25 cellular contexts compared by ENCODE assay signal in the genomic region with DNA sequence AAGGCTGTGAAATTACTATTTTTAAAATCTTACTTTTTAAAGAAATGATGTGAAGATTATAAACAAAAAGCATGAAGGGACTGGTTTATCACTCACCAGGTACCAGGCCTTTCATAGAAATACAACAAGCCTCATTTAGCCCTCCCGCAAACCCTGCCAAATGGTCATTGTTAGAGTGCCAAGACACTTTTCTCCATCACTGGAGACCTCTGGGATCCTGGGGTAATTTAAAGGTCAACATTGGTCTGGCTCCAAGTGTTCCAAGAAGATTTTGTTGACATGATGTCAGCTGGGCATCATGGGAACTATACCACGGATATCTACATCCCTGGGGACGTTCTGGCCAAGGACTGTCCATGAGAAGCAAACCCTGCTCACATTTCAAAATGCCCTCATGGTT.
"Had no signal": no experiment of that assay in that cellular context is flagged by ENCODE, and none has a peak within 500 bp of the region (broad histone marks: within the 10 kb centered on the region; RNA-seq: fewer than 3 reads in every experiment).

No MANE protein-coding gene starts in this region.

- H3K27ac Mint-ChIP-seq: activated CD4-positive, alpha-beta memory T cell treated with anti-CD3 and anti-CD28 coated beads for 36 hours; activated CD4-positive, alpha-beta T cell treated with anti-CD3 and anti-CD28 coated beads, Interleukin-2, amount 10 ng/mL, durations not matched to agents 7 days and 5 days; activated naive CD4-positive, alpha-beta T cell treated with anti-CD3 and anti-CD28 coated beads, Interleukin-2, amount 10 ng/mL, durations not matched to agents 7 days and 5 days; activated naive CD8-positive, alpha-beta T cell treated with anti-CD3 and anti-CD28 coated beads, Interleukin-2, amount 10 ng/mL, durations not matched to agents 7 days and 5 days; activated T-helper 17 cell treated with anti-CD3 and anti-CD28 coated beads, Interleukin-2, amount 50 U/mL, for 72 hours had no signal

- H3K9me3 ChIP-seq: adrenal gland, SJCRH30, SK-N-SH had no signal

- H3K27me3 ChIP-seq: SJCRH30 had no signal

- H3K36me3 ChIP-seq: adrenal gland, SJCRH30 had no signal

- H3K27ac ChIP-seq: adrenal gland, SJCRH30, VCaP had no signal

- H3K4me1 Mint-ChIP-seq: activated CD4-positive, alpha-beta T cell treated with anti-CD3 and anti-CD28 coated beads, Interleukin-2, amount 10 ng/mL, durations not matched to agents 7 days and 5 days; activated naive CD4-positive, alpha-beta T cell treated with anti-CD3 and anti-CD28 coated beads, Interleukin-2, amount 10 ng/mL, durations not matched to agents 7 days and 5 days; activated naive CD8-positive, alpha-beta T cell treated with anti-CD3 and anti-CD28 coated beads, Interleukin-2, amount 10 ng/mL, durations not matched to agents 7 days and 5 days; activated T-helper 17 cell treated with anti-CD3 and anti-CD28 coated beads, Interleukin-2, amount 50 U/mL, for 72 hours had no signal

- H3K4me3 ChIP-seq: adrenal gland, K562, SJCRH30 had no signal

- H3K4me1 ChIP-seq: adrenal gland, SJCRH30 had no signal

- H3K36me3 Mint-ChIP-seq: activated CD4-positive, alpha-beta memory T cell treated with anti-CD3 and anti-CD28 coated beads for 36 hours; activated naive CD4-positive, alpha-beta T cell treated with anti-CD3 and anti-CD28 coated beads, Interleukin-2, amount 10 ng/mL, durations not matched to agents 7 days and 5 days; activated naive CD8-positive, alpha-beta T cell treated with anti-CD3 and anti-CD28 coated beads, Interleukin-2, amount 10 ng/mL, durations not matched to agents 7 days and 5 days had no signal

- H3K9me3 Mint-ChIP-seq: activated naive CD4-positive, alpha-beta T cell treated with anti-CD3 and anti-CD28 coated beads, Interleukin-2, amount 10 ng/mL, durations not matched to agents 7 days and 5 days; activated T-helper 17 cell treated with anti-CD3 and anti-CD28 coated beads, Interleukin-2, amount 50 U/mL, for 72 hours had no signal

- DNase-seq: activated CD4-positive, alpha-beta memory T cell treated with anti-CD3 and anti-CD28 coated beads for 36 hours; activated CD4-positive, alpha-beta T cell treated with anti-CD3 and anti-CD28 coated beads, Interleukin-2, amount 10 ng/mL, durations not matched to agents 7 days and 5 days; activated CD4-positive, CD25-positive, alpha-beta regulatory T cell; activated CD8-positive, alpha-beta memory T cell treated with anti-CD3 and anti-CD28 coated beads for 24 hours; activated gamma-delta T cell; activated naive CD4-positive, alpha-beta T cell treated with anti-CD3 and anti-CD28 coated beads, Interleukin-2, amount 10 ng/mL, durations not matched to agents 7 days and 5 days; activated naive CD8-positive, alpha-beta T cell treated with anti-CD3 and anti-CD28 coated beads, Interleukin-2, amount 10 ng/mL, durations not matched to agents 7 days and 5 days; activated T-cell treated with anti-CD3 and anti-CD28 coated beads, Interleukin-2, amount 50 U/mL, for 4 hours; adrenal gland; anterior cingulate cortex; Karpas-422; NCI-H1048; NCI-H1930; NCI-H2107; NCI-H226; NCI-H510A treated with DMSO at 0.1 percent for 48 hours; Right ventricle myocardium superior; RPMI8226; SJCRH30; SK-N-SH; T-helper 1 cell had no signal

- H3K4me3 Mint-ChIP-seq: activated CD4-positive, alpha-beta memory T cell treated with anti-CD3 and anti-CD28 coated beads for 36 hours; activated CD4-positive, alpha-beta T cell treated with anti-CD3 and anti-CD28 coated beads, Interleukin-2, amount 10 ng/mL, durations not matched to agents 7 days and 5 days; activated naive CD4-positive, alpha-beta T cell treated with anti-CD3 and anti-CD28 coated beads, Interleukin-2, amount 10 ng/mL, durations not matched to agents 7 days and 5 days; activated naive CD8-positive, alpha-beta T cell treated with anti-CD3 and anti-CD28 coated beads, Interleukin-2, amount 10 ng/mL, durations not matched to agents 7 days and 5 days; activated T-cell treated with anti-CD3 and anti-CD28 coated beads, Interleukin-2, amount 50 U/mL, for 4 hours; activated T-helper 17 cell treated with anti-CD3 and anti-CD28 coated beads, Interleukin-2, amount 50 U/mL, for 72 hours had no signal

- ATAC-seq: activated T-cell treated with anti-CD3 and anti-CD28 coated beads, Interleukin-2, amount 50 U/mL, for 4 hours; activated T-helper 17 cell treated with anti-CD3 and anti-CD28 coated beads, Interleukin-2, amount 50 U/mL, for 72 hours; K562; Panc1 had no signal
